24 cellular contexts compared by ENCODE assay signal in genomic region chr5:96228449-96228848, GRCh38.
DNase-seq lines count a peak whose midpoint lies in the region; ATAC-seq, FAIRE-seq and TF ChIP-seq lines count a peak whose summit lies in the region.
"Had no signal": no experiment of that assay in that cellular context is flagged by ENCODE, and none has a peak within 500 bp of the region (broad histone marks: within the 10 kb centered on the region; RNA-seq: fewer than 3 reads in every experiment).

No MANE protein-coding gene starts in this region.

- POLR2A ChIA-PET in A549 (lab: Yijun Ruan, JAX) = no interaction called here
- POLR2A ChIA-PET in PC-9 (lab: Charles Lee; ENCODE audit: unreplicated experiment) = interaction anchor here (0.6 kb wide), 1 partner anchor 179 kb away, joined by 3 read pairs; no protein-coding TSS in a partner anchor

- no peak overlapping the region for H2AK5ac ChIP-seq in mesenchymal stem cell (ENCODE audit: low read length, severe bottlenecking)

- TF ChIP-seq CTCF in A549 (IDR thresholded peaks at IDR 0.05) (no peak), brain microvascular endothelial cell (IDR thresholded peaks at IDR 0.05; ENCODE audit: low read depth, low read length, missing control alignments) (no peak), PC-9 (conservative IDR thresholded peaks at IDR 0.05) (no peak), body of pancreas (IDR thresholded peaks at IDR 0.05) (no peak)

- TF ChIP-seq RAD21 in A549 (conservative IDR thresholded peaks at IDR 0.05 in 1 of 2, IDR thresholded peaks at IDR 0.05 in 1 of 2) = no peak

- H3K4ac ChIP-seq in mesenchymal stem cell (ENCODE audit: low read depth in 1 of 2, low read length in 2 of 2) = no peak overlapping the region

- peaks cover 4% of the 10 kb centered on the region; the same call in 1 of the 2 replicates for H3F3A ChIP-seq in PC-9 (ENCODE audit: insufficient read depth, low read depth)

- H3K4me3 ChIP-seq in A549 (no peak overlapping the region), brain microvascular endothelial cell (ENCODE audit: low read depth, low read length) (no peak overlapping the region), mesenchymal stem cell (ENCODE audit: insufficient read depth in 1 of 2, low read depth in 1 of 2, low read length in 2 of 2) (no peak overlapping the region), PC-9 (no peak overlapping the region), body of pancreas (no peak overlapping the region)
- H3K4me3 ChIP-seq: K562, SJCRH30 had no signal

- H3K9me2 ChIP-seq in PC-9 (ENCODE audit: insufficient read depth) = peaks cover 4% of the 10 kb centered on the region; the same call in 1 of the 2 replicates

- WGBS in A549 (ENCODE audit: missing lambda C conversion rate) = 63% methylated on average over 3 of the region's 3 CpGs
- 94% methylated on average over 3 of the region's 3 CpGs for WGBS in mesenchymal stem cell
- 91 to 96% methylated on average over 3 of the region's 3 CpGs for WGBS in body of pancreas, 2 donors

- no peak overlapping the region for H3K9ac ChIP-seq in mesenchymal stem cell (ENCODE audit: low read length)

- H2BK5ac ChIP-seq in mesenchymal stem cell (ENCODE audit: low read depth, low read length, poor library complexity, severe bottlenecking) = no peak overlapping the region

- no TSS peak for BruUV-seq in PC-9 (replicated peaks; lab: Mats Ljungman, UMichigan)

- H3K14ac ChIP-seq in mesenchymal stem cell (ENCODE audit: low read length in 2 of 2) = no peak overlapping the region

- H2AFZ ChIP-seq in mesenchymal stem cell (ENCODE audit: low read depth, low read length) = no peak overlapping the region
- no peak overlapping the region for H2AFZ ChIP-seq in PC-9

- no peak overlapping the region for H4K91ac ChIP-seq in mesenchymal stem cell (ENCODE audit: low read length)

- ATAC-seq in A549 (no peak), GM21528 (IDR thresholded peaks at IDR 0.05; ENCODE audit: low FRiP score, unreplicated experiment) (no peak), body of pancreas (no peak)
- ATAC-seq: activated CD8-positive, alpha-beta T cell treated with anti-CD3 and anti-CD28 coated beads, Interleukin-2, amount 10 ng/mL, durations not matched to agents 7 days and 5 days; K562; stimulated activated naive B cell treated with anti-CD40 and anti-IgM and Interleukin-4, amounts not matched to agents 10 μg/mL and 1 μg/mL and 100 μg/mL, for 72 hours had no signal

- no peak for DNase-seq in A549 (ENCODE audit: low read depth in 1 of 2, low spot score in 1 of 2)
- DNase-seq in HT1080 (ENCODE audit: low read depth) = peak; percentile 10
- no peak for DNase-seq in brain microvascular endothelial cell
- DNase-seq in mesenchymal stem cell = no peak
- no peak for DNase-seq in PC-9
- DNase-seq in activated gamma-delta T cell (lab: John Stamatoyannopoulos, UW) = no peak
- no peak for DNase-seq in body of pancreas
- DNase-seq: activated B cell treated with CpG ODN at 0.5 μM for 24 hours; activated CD8-positive, alpha-beta T cell treated with anti-CD3 and anti-CD28 coated beads, Interleukin-2, amount 10 ng/mL, durations not matched to agents 7 days and 5 days; activated T-cell treated with anti-CD3 and anti-CD28 coated beads, Interleukin-2, amount 50 U/mL, for 48 hours; CD4-positive, alpha-beta memory T cell; central memory CD4-positive, alpha-beta T cell; DMS79; effector CD8-positive, alpha-beta T cell; H7; hippocampal formation; NCI-H1092; NCI-H524; SJCRH30; stimulated activated naive B cell treated with anti-CD40 and anti-IgM and Interleukin-4, amounts not matched to agents 10 μg/mL and 1 μg/mL and 100 μg/mL, for 72 hours; trophoblast cell had no signal

- H3K36me3 ChIP-seq in brain microvascular endothelial cell (replicated peaks) (no peaks in the 10 kb centered on the region), mesenchymal stem cell (ENCODE audit: control insufficient read depth in 1 of 2, insufficient read depth in 2 of 2, low read depth in 1 of 2, low read length in 2 of 2) (no peaks in the 10 kb centered on the region), PC-9 (ENCODE audit: low read depth) (no peaks in the 10 kb centered on the region), body of pancreas (replicated peaks in 1 of 2; ENCODE audit: insufficient read depth in 1 of 2, low read depth in 2 of 2) (no peaks in the 10 kb centered on the region)
- H3K36me3 ChIP-seq: SJCRH30 had no signal

- H3K4me1 ChIP-seq in A549 (peaks cover 24% of the 10 kb centered on the region), mesenchymal stem cell (ENCODE audit: control insufficient read depth, insufficient read depth, low read depth, low read length) (peaks cover 6% of the 10 kb centered on the region), PC-9 (replicated peaks; ENCODE audit: insufficient read depth) (peaks cover 13% of the 10 kb centered on the region), body of pancreas (no peaks in the 10 kb centered on the region)

- no peak overlapping the region for H2BK15ac ChIP-seq in mesenchymal stem cell (ENCODE audit: low read depth, poor library complexity, severe bottlenecking)

- no peak for TF ChIP-seq POLR2A in A549 (IDR thresholded peaks at IDR 0.05; ENCODE audit: low read length)
- TF ChIP-seq POLR2A in body of pancreas (IDR thresholded peaks at IDR 0.05) = no peak

- no peak overlapping the region for H2BK12ac ChIP-seq in mesenchymal stem cell (ENCODE audit: low read length in 2 of 2)

- peaks cover 2% of the 10 kb centered on the region for H3K79me1 ChIP-seq in mesenchymal stem cell (replicated peaks; ENCODE audit: low read length, poor library complexity, severe bottlenecking)

- intact Hi-C loops in PC-9 (cut with micrococcal nuclease; ENCODE audit: unreplicated experiment) = loop anchor here (10.0 kb wide), 1 partner anchor 364 kb away; no protein-coding TSS in a partner anchor
- intact Hi-C loops in body of pancreas (cut with DNase I) = no loop called here

- no peak overlapping the region for H4K8ac ChIP-seq in mesenchymal stem cell (ENCODE audit: low read length)

- CTCF ChIA-PET in A549 (lab: Yijun Ruan, JAX) (interaction anchor here (0.6 to 4.5 kb wide), 2 partner anchors 79 to 108 kb away, joined by 5 to 19 read pairs; no protein-coding TSS in a partner anchor), PC-9 (lab: Charles Lee) (interaction anchor here (0.5 kb wide), 1 partner anchor 178 kb away, joined by 6 read pairs; no protein-coding TSS in a partner anchor)

- no peak overlapping the region for H3K18ac ChIP-seq in mesenchymal stem cell (ENCODE audit: low read depth in 1 of 2, low read length in 2 of 2)

- H2BK120ac ChIP-seq in mesenchymal stem cell (ENCODE audit: low read depth, low read length) = no peak overlapping the region

- no peaks in the 10 kb centered on the region for H4K20me1 ChIP-seq in PC-9 (ENCODE audit: insufficient read depth)

- TF ChIP-seq EP300 in A549 (IDR thresholded peaks at IDR 0.05) = no peak

- H3K27ac ChIP-seq in A549 (peak overlapping the region; percentile 71 to 80; a peak in 4 of 6 replicates), brain microvascular endothelial cell (peak overlapping the region; percentile 87), mesenchymal stem cell (ENCODE audit: low read length, poor library complexity, severe bottlenecking) (peak overlapping the region; percentile 100), PC-9 (no peak overlapping the region), body of pancreas (no peak overlapping the region)
- H3K27ac ChIP-seq: HL-60 had no signal

- H3K4me2 ChIP-seq in A549 = no peak overlapping the region
- H3K4me2 ChIP-seq in mesenchymal stem cell (ENCODE audit: low read length, poor library complexity, severe bottlenecking) = no peak overlapping the region
- H3K4me2 ChIP-seq in PC-9 = no peak overlapping the region

- H3K9me3 ChIP-seq in A549 = peaks cover 3% of the 10 kb centered on the region; the same call in 1 of the 3 replicates
- H3K9me3 ChIP-seq in mesenchymal stem cell (ENCODE audit: control insufficient read depth, low read length) = peaks cover 8% of the 10 kb centered on the region
- H3K9me3 ChIP-seq in PC-9 (ENCODE audit: insufficient read depth, low read depth) = no peaks in the 10 kb centered on the region; the same call in 1 of the 2 replicates
- no peaks in the 10 kb centered on the region for H3K9me3 ChIP-seq in body of pancreas
- H3K9me3 ChIP-seq: SJCRH30 had no signal

- H3K27me3 ChIP-seq in brain microvascular endothelial cell (replicated peaks) = no peaks in the 10 kb centered on the region
- H3K27me3 ChIP-seq in mesenchymal stem cell (ENCODE audit: control insufficient read depth in 1 of 2, insufficient read depth in 1 of 2, low read length in 2 of 2) = no peaks in the 10 kb centered on the region
- no peaks in the 10 kb centered on the region for H3K27me3 ChIP-seq in PC-9 (ENCODE audit: insufficient read depth, low read depth)
- H3K27me3 ChIP-seq in body of pancreas = no peaks in the 10 kb centered on the region
- H3K27me3 ChIP-seq: SJCRH30 had no signal

- FAIRE-seq in A549 (lab: Jason Lieb, UNC) = no peak
- FAIRE-seq: K562 had no signal

- H3K79me2 ChIP-seq in PC-9 (ENCODE audit: low read depth) = no peaks in the 10 kb centered on the region

- H3K23ac ChIP-seq in mesenchymal stem cell (ENCODE audit: low read length in 2 of 2) = no peak overlapping the region

- in situ Hi-C loops in brain microvascular endothelial cell (cut with HindIII; ENCODE audit: low pct_ligation_motif_present, low sequenced_read_pairs) = no loop called here

TF ChIP-seq in A549, 52 proteins besides CTCF, POLR2A, EP300 and RAD21 (continues in another document):
- TF ChIP-seq HES2 (IDR thresholded peaks at IDR 0.05) = no peak
- TF ChIP-seq PBX3 (IDR thresholded peaks at IDR 0.05) = no peak
- TF ChIP-seq RCOR1 (IDR thresholded peaks at IDR 0.05; ENCODE audit: low read depth, low read length) = no peak
- no peak for TF ChIP-seq ZC3H11A (IDR thresholded peaks at IDR 0.05)
- TF ChIP-seq HOXA7 (CRISPR knock-in tag; IDR thresholded peaks at IDR 0.05) = no peak
- TF ChIP-seq MAZ (IDR thresholded peaks at IDR 0.05; ENCODE audit: borderline replicate concordance, low read depth, low read length) = no peak
- no peak for TF ChIP-seq EHMT2 (IDR thresholded peaks at IDR 0.05; ENCODE audit: low read depth)
- 0 out of 2 replicates have a peak, but pooled peaks have one; percentile 9 for TF ChIP-seq JUNB (IDR thresholded peaks at IDR 0.05)
- TF ChIP-seq CHD2 (IDR thresholded peaks at IDR 0.05; ENCODE audit: low read length, partially characterized antibody) = no peak
- no peak for TF ChIP-seq TP53 (CRISPR knock-in tag; IDR thresholded peaks at IDR 0.05)

Comparison
In these comparisons a context has a peak if more than half of its experiments do, and no peak if none do; other contexts are left out.
1. H3K27ac ChIP-seq: peak in A549 (2 of 2), brain microvascular endothelial cell (single experiment) and mesenchymal stem cell (single experiment); none in PC-9 (single experiment) and body of pancreas (0 of 4).